Comparison of ENCODE assay signal across 11 cellular contexts in the genomic region with DNA sequence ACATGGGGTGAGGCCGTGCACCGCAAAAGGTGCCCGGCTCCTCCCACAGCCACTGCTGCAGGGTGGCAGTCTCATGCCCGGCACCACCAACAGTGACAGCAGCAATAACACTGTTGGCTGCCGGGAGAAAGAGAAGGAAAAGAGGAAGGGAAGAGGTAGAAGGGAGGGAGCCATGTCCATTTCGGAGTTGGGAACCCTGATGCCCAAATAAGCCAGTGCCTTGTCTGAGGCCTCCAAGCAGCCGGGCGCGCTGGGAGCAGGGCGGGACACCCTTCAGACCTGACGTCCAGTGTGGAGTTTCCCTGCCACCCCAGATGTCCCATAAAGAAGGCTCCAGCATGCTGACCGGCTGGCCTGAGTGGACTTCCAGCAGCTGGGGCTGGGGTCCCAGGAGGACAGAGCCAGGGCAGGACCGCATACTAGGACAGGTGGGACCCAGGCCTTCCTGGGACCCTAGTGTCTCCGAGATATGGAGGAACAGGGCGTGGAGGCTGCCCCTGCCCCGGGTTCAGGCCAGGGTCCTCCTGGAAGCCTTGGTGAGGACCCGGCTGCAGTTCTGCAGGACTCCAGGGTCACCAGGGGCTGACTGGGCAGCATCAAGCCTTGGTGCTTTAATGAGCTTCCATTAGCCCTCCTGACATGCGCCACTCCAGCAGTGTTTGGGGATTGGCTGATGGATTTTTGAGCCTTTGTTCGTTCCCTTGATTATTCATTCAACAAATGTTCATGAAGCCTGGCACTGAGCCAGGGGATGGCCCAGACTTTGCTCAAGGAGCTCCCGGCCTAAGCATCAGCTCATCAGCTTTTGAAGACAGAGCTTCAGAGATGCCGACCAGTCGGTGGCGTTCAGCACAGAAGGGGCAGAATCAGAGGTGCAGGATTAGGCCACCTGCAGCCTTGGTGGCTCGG.
DNase-seq lines count a peak whose midpoint lies in the region; ATAC-seq and TF ChIP-seq lines count a peak whose summit lies in the region.
"Had no signal": no experiment of that assay in that cellular context is flagged by ENCODE, and none has a peak within 500 bp of the region (broad histone marks: within the 10 kb centered on the region; RNA-seq: fewer than 3 reads in every experiment).

No MANE protein-coding gene starts in this region.

- ATAC-seq in stimulated activated naive CD8-positive, alpha-beta T cell treated with anti-CD3 and anti-CD28 coated beads, Interleukin-15, Interleukin-2, amounts not matched to agents 100 U/mL and 50 U/mL, for 24 hours: no peak
- no peak for ATAC-seq in activated T-helper 17 cell treated with anti-CD3 and anti-CD28 coated beads, Interleukin-2, amount 50 U/mL, for 72 hours (replicated peaks)
- ATAC-seq in HG03565 (IDR thresholded peaks at IDR 0.05; ENCODE audit: unreplicated experiment) (no peak), heart right ventricle (no peak)
- ATAC-seq: activated CD8-positive, alpha-beta memory T cell treated with anti-CD3 and anti-CD28 coated beads, Interleukin-2, amount 10 ng/mL, durations not matched to agents 7 days and 5 days; effector memory CD8-positive, alpha-beta T cell had no signal

- H3K36me3 Mint-ChIP-seq in stimulated activated naive CD8-positive, alpha-beta T cell treated with anti-CD3 and anti-CD28 coated beads, Interleukin-15, Interleukin-2, amounts not matched to agents 100 ng/mL and 50 ng/mL, for 24 hours (ENCODE audit: low read depth): no peaks in the 10 kb centered on the region
- no peaks in the 10 kb centered on the region for H3K36me3 Mint-ChIP-seq in activated T-helper 17 cell treated with anti-CD3 and anti-CD28 coated beads, Interleukin-2, amount 50 U/mL, for 72 hours (ENCODE audit: low read depth)
- H3K36me3 Mint-ChIP-seq: activated CD8-positive, alpha-beta memory T cell treated with anti-CD3 and anti-CD28 coated beads, Interleukin-2, amount 10 ng/mL, durations not matched to agents 7 days and 5 days had no signal

- intact Hi-C loops in heart right ventricle (cut with DNase I): no loop called here

- 90 to 93% methylated on average over 24 of the region's 24 CpGs for WGBS in heart right ventricle, 2 donors

- H3K4me3 ChIP-seq in heart right ventricle: no peak overlapping the region

- DNase-seq in stimulated activated naive CD8-positive, alpha-beta T cell treated with anti-CD3 and anti-CD28 coated beads, Interleukin-15, Interleukin-2, amounts not matched to agents 100 U/mL and 50 U/mL, for 24 hours: no peak
- peak; percentile 69 for DNase-seq in kidney tubule cell (ENCODE audit: low spot score)
- no peak for DNase-seq in heart right ventricle
- no peak for DNase-seq in SW 1271 (lab: John Stamatoyannopoulos, UW)
- DNase-seq in NCI-H510A (lab: John Stamatoyannopoulos, UW): no peak
- DNase-seq: activated CD8-positive, alpha-beta memory T cell treated with anti-CD3 and anti-CD28 coated beads, Interleukin-2, amount 10 ng/mL, durations not matched to agents 7 days and 5 days; effector memory CD8-positive, alpha-beta T cell had no signal

- H3K27me3 ChIP-seq in heart right ventricle: peaks cover 0 to 1% (median 0%) of the 10 kb centered on the region in 7 donors

- peak overlapping the region; percentile 65 for H3K4me3 Mint-ChIP-seq in stimulated activated naive CD8-positive, alpha-beta T cell treated with anti-CD3 and anti-CD28 coated beads, Interleukin-15, Interleukin-2, amounts not matched to agents 100 ng/mL and 50 ng/mL, for 24 hours
- H3K4me3 Mint-ChIP-seq in activated T-helper 17 cell treated with anti-CD3 and anti-CD28 coated beads, Interleukin-2, amount 50 U/mL, for 72 hours: peak overlapping the region; percentile 55
- H3K4me3 Mint-ChIP-seq: activated CD8-positive, alpha-beta memory T cell treated with anti-CD3 and anti-CD28 coated beads, Interleukin-2, amount 10 ng/mL, durations not matched to agents 7 days and 5 days had no signal

- no peaks in the 10 kb centered on the region for H3K9me3 ChIP-seq in heart right ventricle

- H3K27me3 Mint-ChIP-seq in stimulated activated naive CD8-positive, alpha-beta T cell treated with anti-CD3 and anti-CD28 coated beads, Interleukin-15, Interleukin-2, amounts not matched to agents 100 ng/mL and 50 ng/mL, for 24 hours: peaks cover 5% of the 10 kb centered on the region
- peaks cover 22% of the 10 kb centered on the region for H3K27me3 Mint-ChIP-seq in activated T-helper 17 cell treated with anti-CD3 and anti-CD28 coated beads, Interleukin-2, amount 50 U/mL, for 72 hours

- peaks cover 0 to 20% (median 2%) of the 10 kb centered on the region in 9 donors for H3K4me1 ChIP-seq in heart right ventricle

- TF ChIP-seq CTCF in heart right ventricle (IDR thresholded peaks at IDR 0.05): no peak

- H3K27ac Mint-ChIP-seq in stimulated activated naive CD8-positive, alpha-beta T cell treated with anti-CD3 and anti-CD28 coated beads, Interleukin-15, Interleukin-2, amounts not matched to agents 100 ng/mL and 50 ng/mL, for 24 hours: peak overlapping the region; percentile 63
- H3K27ac Mint-ChIP-seq in activated T-helper 17 cell treated with anti-CD3 and anti-CD28 coated beads, Interleukin-2, amount 50 U/mL, for 72 hours: peak overlapping the region; percentile 26
- H3K27ac Mint-ChIP-seq: activated CD8-positive, alpha-beta memory T cell treated with anti-CD3 and anti-CD28 coated beads, Interleukin-2, amount 10 ng/mL, durations not matched to agents 7 days and 5 days had no signal

- H3K4me1 Mint-ChIP-seq in stimulated activated naive CD8-positive, alpha-beta T cell treated with anti-CD3 and anti-CD28 coated beads, Interleukin-15, Interleukin-2, amounts not matched to agents 100 ng/mL and 50 ng/mL, for 24 hours (ENCODE audit: low read depth): peaks cover 13% of the 10 kb centered on the region
- H3K4me1 Mint-ChIP-seq in activated T-helper 17 cell treated with anti-CD3 and anti-CD28 coated beads, Interleukin-2, amount 50 U/mL, for 72 hours: peaks cover 3% of the 10 kb centered on the region

- no peak overlapping the region for H3K27ac ChIP-seq in heart right ventricle
- H3K27ac ChIP-seq: KMS-11 had no signal

- H3K9me3 Mint-ChIP-seq in stimulated activated naive CD8-positive, alpha-beta T cell treated with anti-CD3 and anti-CD28 coated beads, Interleukin-15, Interleukin-2, amounts not matched to agents 100 ng/mL and 50 ng/mL, for 24 hours: no peaks in the 10 kb centered on the region
- no peaks in the 10 kb centered on the region for H3K9me3 Mint-ChIP-seq in activated T-helper 17 cell treated with anti-CD3 and anti-CD28 coated beads, Interleukin-2, amount 50 U/mL, for 72 hours
- H3K9me3 Mint-ChIP-seq: effector memory CD8-positive, alpha-beta T cell had no signal

- no peaks in the 10 kb centered on the region for H3K36me3 ChIP-seq in heart right ventricle
